ENCODE assay signal across 1 cellular context in the genomic region with DNA sequence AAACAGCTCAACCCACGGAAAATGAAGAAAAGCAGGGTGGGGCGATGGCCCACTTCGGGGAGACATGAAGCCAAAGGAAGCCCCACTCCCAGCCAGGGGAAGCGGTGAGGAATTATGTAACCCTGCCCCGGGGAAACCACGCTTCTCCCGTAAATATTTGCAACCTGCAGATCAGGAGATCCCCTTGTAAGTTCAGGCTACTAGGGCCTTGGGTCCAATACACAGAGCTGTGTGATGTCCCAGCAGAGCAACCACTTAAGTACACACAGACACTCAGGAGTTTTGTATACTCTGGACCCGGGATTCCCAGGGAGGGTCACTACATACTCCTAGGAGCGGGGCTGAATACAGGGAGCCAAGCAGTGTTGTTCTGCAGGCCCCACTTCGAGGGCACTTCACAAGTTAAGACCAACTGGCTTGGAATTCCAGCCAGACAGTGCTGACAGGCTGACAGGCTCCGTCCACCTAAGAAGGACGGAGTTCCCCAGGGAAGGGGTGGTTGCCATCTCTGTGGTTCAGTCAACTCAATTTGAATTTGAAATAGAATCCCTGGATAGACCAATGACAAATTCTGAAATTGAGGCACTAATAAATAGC.
A peak's percentile ranks its signal among the peaks of the same experiment; 100 is the strongest.
TF ChIP-seq lines count a peak whose summit lies in the region.

No MANE protein-coding gene starts in this region.

TF ChIP-seq in HepG2, 621 proteins besides CTCF, POLR2A, EP300 and RAD21 (continued from another document):
- TF ChIP-seq ZMYM4 (CRISPR knock-in tag; IDR thresholded peaks at IDR 0.05) (peak; percentile 91), ZNF557 (CRISPR knock-in tag; IDR thresholded peaks at IDR 0.05) (no peak), HOXA5 (CRISPR knock-in tag; IDR thresholded peaks at IDR 0.05) (no peak), MED1 (CRISPR knock-in tag; IDR thresholded peaks at IDR 0.05) (no peak), SALL1 (CRISPR knock-in tag; IDR thresholded peaks at IDR 0.05) (peak; percentile 58), JDP2 (CRISPR knock-in tag; IDR thresholded peaks at IDR 0.05; ENCODE audit: borderline replicate concordance) (no peak)
- TF ChIP-seq, protein P1, sequence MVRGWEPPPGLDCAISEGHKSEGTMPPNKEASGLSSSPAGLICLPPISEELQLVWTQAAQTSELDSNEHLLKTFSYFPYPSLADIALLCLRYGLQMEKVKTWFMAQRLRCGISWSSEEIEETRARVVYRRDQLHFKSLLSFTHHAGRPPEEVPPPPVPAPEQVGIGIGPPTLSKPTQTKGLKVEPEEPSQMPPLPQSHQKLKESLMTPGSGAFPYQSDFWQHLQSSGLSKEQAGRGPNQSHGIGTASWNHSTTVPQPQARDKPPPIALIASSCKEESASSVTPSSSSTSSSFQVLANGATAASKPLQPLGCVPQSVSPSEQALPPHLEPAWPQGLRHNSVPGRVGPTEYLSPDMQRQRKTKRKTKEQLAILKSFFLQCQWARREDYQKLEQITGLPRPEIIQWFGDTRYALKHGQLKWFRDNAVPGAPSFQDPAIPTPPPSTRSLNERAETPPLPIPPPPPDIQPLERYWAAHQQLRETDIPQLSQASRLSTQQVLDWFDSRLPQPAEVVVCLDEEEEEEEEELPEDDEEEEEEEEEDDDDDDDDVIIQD (CRISPR knock-in tag; IDR thresholded peaks at IDR 0.05; ENCODE audit: low read depth) = peak; percentile 76; the same call in 1 of the 2 replicates
- TF ChIP-seq, protein P2, sequence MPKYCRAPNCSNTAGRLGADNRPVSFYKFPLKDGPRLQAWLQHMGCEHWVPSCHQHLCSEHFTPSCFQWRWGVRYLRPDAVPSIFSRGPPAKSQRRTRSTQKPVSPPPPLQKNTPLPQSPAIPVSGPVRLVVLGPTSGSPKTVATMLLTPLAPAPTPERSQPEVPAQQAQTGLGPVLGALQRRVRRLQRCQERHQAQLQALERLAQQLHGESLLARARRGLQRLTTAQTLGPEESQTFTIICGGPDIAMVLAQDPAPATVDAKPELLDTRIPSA (CRISPR knock-in tag; IDR thresholded peaks at IDR 0.05; ENCODE audit: borderline replicate concordance) = no peak
